8 cellular contexts compared by ENCODE assay signal in the genomic region with DNA sequence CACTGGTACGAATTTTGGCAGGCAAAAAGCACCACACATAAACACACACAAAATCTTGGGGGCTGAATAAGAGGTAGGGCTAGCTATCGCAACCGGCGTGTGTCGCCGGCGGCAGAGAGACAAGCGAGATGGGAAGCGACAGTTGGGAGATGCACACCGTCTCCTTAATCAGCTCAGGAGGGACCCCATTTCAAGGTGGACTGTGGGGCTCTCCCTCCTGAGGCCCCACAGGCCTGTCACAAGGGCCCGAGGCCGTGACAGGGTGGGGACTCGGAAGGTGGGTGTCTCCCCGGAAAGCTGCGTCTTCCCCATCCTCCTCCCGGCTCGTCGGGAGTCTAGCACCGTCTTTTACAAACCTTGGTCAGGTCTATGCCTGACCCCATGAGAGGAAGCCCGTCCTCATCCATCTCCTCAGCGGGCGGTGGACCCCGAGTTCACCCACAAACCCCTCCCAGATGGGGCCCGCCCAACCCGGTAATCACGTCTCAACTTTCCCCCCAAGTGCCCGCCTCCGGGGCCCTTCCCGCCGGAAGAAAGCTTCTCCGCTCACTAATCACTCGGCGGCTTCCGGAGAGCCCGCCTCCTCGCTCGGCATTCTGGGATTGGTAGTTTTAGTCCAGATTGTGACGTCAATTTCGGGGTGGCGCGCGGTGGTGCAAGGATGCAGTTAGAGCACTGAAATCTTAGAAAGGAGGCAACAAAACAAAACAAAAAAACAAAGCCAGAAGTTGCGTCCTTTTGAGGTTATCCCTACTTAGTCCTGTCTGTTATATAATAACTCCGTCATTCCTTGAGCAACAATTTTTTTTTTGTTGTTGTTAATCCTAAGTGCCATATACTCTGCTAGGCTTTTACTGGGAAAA. TPM values are rescaled to one million over a fixed set of nuclear protein-coding genes. Genes with fewer than 3 reads are reported as not detected.
DNase-seq lines count a peak whose midpoint lies in the region; ATAC-seq and TF ChIP-seq lines count a peak whose summit lies in the region.

A gene with protein sequence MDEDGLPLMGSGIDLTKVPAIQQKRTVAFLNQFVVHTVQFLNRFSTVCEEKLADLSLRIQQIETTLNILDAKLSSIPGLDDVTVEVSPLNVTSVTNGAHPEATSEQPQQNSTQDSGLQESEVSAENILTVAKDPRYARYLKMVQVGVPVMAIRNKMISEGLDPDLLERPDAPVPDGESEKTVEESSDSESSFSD (minus strand): TSS at position 436 of the 863 bp plus-strand sequence. CDS start 29 bp downstream, at position 407.

- H3K27ac Mint-ChIP-seq in activated naive CD4-positive, alpha-beta T cell treated with anti-CD3 and anti-CD28 coated beads, Interleukin-2, amount 50 U/mL, for 72 hours = peak within 1 kb of the TSS; percentile 98

- no peaks in the 10 kb centered on the region for H3K9me3 ChIP-seq in suprapubic skin

- H3K27ac ChIP-seq in suprapubic skin = peak within 1 kb of the TSS; percentile 93

- peak; percentile 92 for ATAC-seq in HG02610 (IDR thresholded peaks at IDR 0.05; ENCODE audit: unreplicated experiment)
- ATAC-seq in activated naive CD4-positive, alpha-beta T cell treated with anti-CD3 and anti-CD28 coated beads, Interleukin-2, amount 50 U/mL, for 72 hours = peak; percentile 86 to 93

- no peaks in the 10 kb centered on the region for H3K27me3 ChIP-seq in suprapubic skin

- peak; percentile 85 for DNase-seq in NCI-H1092 treated with DMSO at 0.1 percent for 48 hours (lab: John Stamatoyannopoulos, UW)
- peak; percentile 67 for DNase-seq in SKM-1 (lab: John Stamatoyannopoulos, UW; ENCODE audit: unreplicated experiment)
- peak; percentile 91 to 93 for DNase-seq in activated naive CD4-positive, alpha-beta T cell treated with anti-CD3 and anti-CD28 coated beads, Interleukin-2, amount 50 U/mL, for 72 hours (ENCODE audit: low spot score in 2 of 2)
- peak; percentile 97 for DNase-seq in globus pallidus (ENCODE audit: low spot score)
- peak; percentile 61 to 98 (median 94) for DNase-seq in nucleus accumbens (lab: John Stamatoyannopoulos, UW)
- DNase-seq in suprapubic skin (ENCODE audit: low spot score in 2 of 2) = peak; percentile 98

- no peak for TF ChIP-seq CTCF in suprapubic skin (IDR thresholded peaks at IDR 0.05)

- WGBS in suprapubic skin = 2% methylated on average over 32 of the region's 44 CpGs

- no peak for TF ChIP-seq EP300 in suprapubic skin (IDR thresholded peaks at IDR 0.05)

- peaks cover 21 to 22% of the 10 kb centered on the region in 2 donors for H3K36me3 Mint-ChIP-seq in activated naive CD4-positive, alpha-beta T cell treated with anti-CD3 and anti-CD28 coated beads, Interleukin-2, amount 50 U/mL, for 72 hours

- H3K4me1 ChIP-seq in suprapubic skin = peaks cover 12% of the 10 kb centered on the region

- peaks cover 6% of the 10 kb centered on the region for H3K36me3 ChIP-seq in suprapubic skin

- peak in 1 of 2 donors; percentile 81 for TF ChIP-seq POLR2A in suprapubic skin (IDR thresholded peaks at IDR 0.05)

- H3K4me3 ChIP-seq in GM08714 (ENCODE audit: low read length) = peak within 1 kb of the TSS; percentile 98
- peak within 1 kb of the TSS; percentile 96 for H3K4me3 ChIP-seq in suprapubic skin

- H3K9me3 Mint-ChIP-seq in activated naive CD4-positive, alpha-beta T cell treated with anti-CD3 and anti-CD28 coated beads, Interleukin-2, amount 50 U/mL, for 72 hours = peaks cover 0 to 4% of the 10 kb centered on the region in 2 donors

RNA-seq across cellular contexts. Expression of the gene that starts here (rescaled TPM):
- 10 to 100 TPM; 22.1 to 37.0 TPM for total RNA-seq in activated naive CD4-positive, alpha-beta T cell treated with anti-CD3 and anti-CD28 coated beads, Interleukin-2, amount 50 U/mL, for 72 hours
- 10 to 100 TPM; 39.7 to 63.1 (median 55.0) TPM for total RNA-seq in suprapubic skin

Comparison
In these comparisons a context has a peak if more than half of its experiments do, and no peak if none do; other contexts are left out.
1. Peak in every context shown above with its lines: DNase-seq, ATAC-seq, H3K4me3 ChIP-seq and H3K27ac ChIP-seq.